In the genomic region with DNA sequence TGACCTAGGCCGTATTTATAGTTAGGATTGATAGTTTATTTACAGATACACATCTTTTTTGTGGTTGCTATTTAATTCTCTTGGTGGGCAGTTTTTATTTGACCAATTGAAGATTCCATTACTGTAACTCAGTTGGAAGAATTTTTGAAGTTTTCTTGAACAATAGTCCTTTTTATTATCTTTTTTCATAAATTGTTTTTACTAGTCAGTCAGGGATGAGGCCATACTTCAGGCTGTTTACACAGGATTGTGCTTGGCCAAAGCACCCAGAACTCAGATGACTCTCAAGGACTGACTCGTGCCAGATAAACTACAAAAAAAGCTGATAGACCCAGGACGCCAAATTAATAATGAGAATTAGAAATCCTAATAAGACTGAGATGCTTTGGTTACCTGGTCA, we compare ENCODE assay signal across 1 cellular context.
TF ChIP-seq lines count a peak whose summit lies in the region.

No MANE protein-coding gene starts in this region.

TF ChIP-seq in GM12891, 5 proteins besides CTCF, POLR2A, EP300 and RAD21 (continued from another document):
- TF ChIP-seq POU2F2 (IDR thresholded peaks at IDR 0.05; ENCODE audit: low read depth, low read length) (no peak), SPI1 (IDR thresholded peaks at IDR 0.05; ENCODE audit: low read depth, low read length) (no peak), TAF1 (IDR thresholded peaks at IDR 0.05; ENCODE audit: low read depth, low read length) (no peak), POLR2AphosphoS5 (IDR thresholded peaks at IDR 0.05; ENCODE audit: low read depth, low read length) (no peak)
TF ChIP-seq in GM12891: peak in this region for 0.
